In genomic region chr4:176534566-176534965, GRCh38 we compare ENCODE assay signal across 19 cellular contexts.
DNase-seq lines count a peak whose midpoint lies in the region; ATAC-seq and TF ChIP-seq lines count a peak whose summit lies in the region.
"Had no signal": no experiment of that assay in that cellular context is flagged by ENCODE, and none has a peak within 500 bp of the region (broad histone marks: within the 10 kb centered on the region; RNA-seq: fewer than 3 reads in every experiment).

No MANE protein-coding gene starts in this region.

- no peaks in the 10 kb centered on the region for H3K4me1 Mint-ChIP-seq in natural killer cell
- H3K4me1 Mint-ChIP-seq: T-helper 17 cell had no signal

- no peaks in the 10 kb centered on the region for H3K9me3 ChIP-seq in SJCRH30 (replicated peaks)
- H3K9me3 ChIP-seq: A549, upper lobe of left lung had no signal

- H3K4me3 Mint-ChIP-seq in natural killer cell, result no peak overlapping the region
- H3K4me3 Mint-ChIP-seq: activated CD8-positive, alpha-beta T cell treated with anti-CD3 and anti-CD28 coated beads for 36 hours; T-helper 17 cell had no signal

- DNase-seq in SKM-1 treated with dmso at 0.1 percent for 144 hours (lab: John Stamatoyannopoulos, UW; ENCODE audit: unreplicated experiment) (peak; percentile 17), SKM-1 (lab: John Stamatoyannopoulos, UW; ENCODE audit: unreplicated experiment) (no peak), SJCRH30 (peak; percentile 72 to 76), fibroblast of peridontal ligament (ENCODE audit: extremely low read depth) (peak; percentile 97), stromal cell of bone marrow (ENCODE audit: low read depth) (peak; percentile 91), natural killer cell (no peak), OCI-M2 (lab: John Stamatoyannopoulos, UW; ENCODE audit: unreplicated experiment) (no peak)
- DNase-seq: activated CD8-positive, alpha-beta T cell treated with anti-CD3 and anti-CD28 coated beads for 36 hours; activated naive CD4-positive, alpha-beta T cell; dermis blood vessel endothelial cell; DMS53; NCI-H2081; nucleus accumbens; stimulated activated CD8-positive, alpha-beta memory T cell treated with anti-CD3 and anti-CD28 coated beads, Interleukin-4, amount 100 ng/mL, for 48 hours; T-helper 17 cell; upper lobe of left lung had no signal

- H3K4me1 ChIP-seq in SJCRH30, result peaks cover 15% of the 10 kb centered on the region
- H3K4me1 ChIP-seq: upper lobe of left lung had no signal

- no peaks in the 10 kb centered on the region for H3K36me3 Mint-ChIP-seq in natural killer cell

- H3K27ac Mint-ChIP-seq in natural killer cell, result no peak overlapping the region
- H3K27ac Mint-ChIP-seq: activated CD8-positive, alpha-beta T cell treated with anti-CD3 and anti-CD28 coated beads for 36 hours; T-helper 17 cell had no signal

- no peaks in the 10 kb centered on the region for H3K36me3 ChIP-seq in SJCRH30
- H3K36me3 ChIP-seq: upper lobe of left lung had no signal

- no peaks in the 10 kb centered on the region for H3K27me3 Mint-ChIP-seq in natural killer cell (ENCODE audit: low read depth in 2 of 2)
- H3K27me3 Mint-ChIP-seq: activated CD8-positive, alpha-beta T cell treated with anti-CD3 and anti-CD28 coated beads for 36 hours; T-helper 17 cell had no signal

- no peak for TF ChIP-seq CTCF in natural killer cell (IDR thresholded peaks at IDR 0.05)

- no peaks in the 10 kb centered on the region for H3K27me3 ChIP-seq in SJCRH30
- H3K27me3 ChIP-seq: upper lobe of left lung had no signal

- intact Hi-C loops in natural killer cell (cut with micrococcal nuclease), result no loop called here

- no peak for ATAC-seq in natural killer cell
- no peak for ATAC-seq in HG03025 (IDR thresholded peaks at IDR 0.05; ENCODE audit: low FRiP score, unreplicated experiment)
- ATAC-seq: A549; activated CD8-positive, alpha-beta T cell treated with anti-CD3 and anti-CD28 coated beads for 36 hours; K562; T-helper 17 cell had no signal

- no peak overlapping the region for H3K4me3 ChIP-seq in SJCRH30
- H3K4me3 ChIP-seq: A549, K562, upper lobe of left lung had no signal

- H3K27ac ChIP-seq in SJCRH30, result peak overlapping the region; percentile 62
- H3K27ac ChIP-seq: A549, upper lobe of left lung had no signal

- H3K9me3 Mint-ChIP-seq in natural killer cell, result peaks cover 5% of the 10 kb centered on the region in 2 donors
- H3K9me3 Mint-ChIP-seq: activated CD8-positive, alpha-beta T cell treated with anti-CD3 and anti-CD28 coated beads for 36 hours had no signal

Comparison
In these comparisons a context has a peak if more than half of its experiments do, and no peak if none do; other contexts are left out.
1. DNase-seq: peak in SKM-1 treated with dmso at 0.1 percent for 144 hours (single experiment), SJCRH30 (2 of 2), fibroblast of peridontal ligament (single experiment) and stromal cell of bone marrow (single experiment); none in SKM-1 (single experiment), natural killer cell (single experiment) and OCI-M2 (single experiment).